Comparison of ENCODE assay signal across 20 cellular contexts in genomic region chr3:185995352-185995751, GRCh38. TPM values are rescaled to one million over a fixed set of nuclear protein-coding genes. Genes with fewer than 3 reads are reported as not detected.
DNase-seq lines count a peak whose midpoint lies in the region; ATAC-seq and TF ChIP-seq lines count a peak whose summit lies in the region.
"Had no signal": no experiment of that assay in that cellular context is flagged by ENCODE, and none has a peak within 500 bp of the region (broad histone marks: within the 10 kb centered on the region; RNA-seq: fewer than 3 reads in every experiment).

No MANE protein-coding gene starts in this region.

- WGBS in gastroesophageal sphincter (ENCODE audit: low coverage in 1 of 2), 2 donors: 41 to 64% methylated on average over 2 to 3 of the region's 3 CpGs

- no peak for TF ChIP-seq CTCF in AG04450 (IDR thresholded peaks at IDR 0.05; ENCODE audit: low read depth, low read length)
- no peak for TF ChIP-seq CTCF in astrocyte of the spinal cord (IDR thresholded peaks at IDR 0.05; ENCODE audit: low read depth, low read length)
- no peak for TF ChIP-seq CTCF in gastroesophageal sphincter (IDR thresholded peaks at IDR 0.05)

- H3K4me3 Mint-ChIP-seq in activated CD4-positive, alpha-beta T cell treated with anti-CD3 and anti-CD28 coated beads, Interleukin-2, amount 10 ng/mL, durations not matched to agents 24 days and 14 days: no peak overlapping the region
- H3K4me3 Mint-ChIP-seq: activated naive CD4-positive, alpha-beta T cell treated with anti-CD3 and anti-CD28 coated beads, Interleukin-2, amount 10 ng/mL, durations not matched to agents 7 days and 5 days had no signal

- H3K9me3 Mint-ChIP-seq in activated CD4-positive, alpha-beta T cell treated with anti-CD3 and anti-CD28 coated beads, Interleukin-2, amount 10 ng/mL, durations not matched to agents 24 days and 14 days: no peaks in the 10 kb centered on the region
- H3K9me3 Mint-ChIP-seq: activated naive CD4-positive, alpha-beta T cell treated with anti-CD3 and anti-CD28 coated beads, Interleukin-2, amount 10 ng/mL, durations not matched to agents 7 days and 5 days had no signal

- no peaks in the 10 kb centered on the region for H3K36me3 Mint-ChIP-seq in activated CD4-positive, alpha-beta T cell treated with anti-CD3 and anti-CD28 coated beads, Interleukin-2, amount 10 ng/mL, durations not matched to agents 24 days and 14 days (ENCODE audit: low read depth)
- H3K36me3 Mint-ChIP-seq: activated naive CD4-positive, alpha-beta T cell treated with anti-CD3 and anti-CD28 coated beads, Interleukin-2, amount 10 ng/mL, durations not matched to agents 7 days and 5 days had no signal

- CTCF ChIA-PET in AG04450 (lab: Charles Lee): interaction anchor here (0.5 to 4.5 kb wide), 11 partner anchors 13 to 1118 kb away, joined by 3 to 46 read pairs (median 4); no protein-coding TSS in a partner anchor

- no peaks in the 10 kb centered on the region for H3K36me3 ChIP-seq in gastroesophageal sphincter
- H3K36me3 ChIP-seq: left lung, right lobe of liver had no signal

- no peak for TF ChIP-seq POLR2A in gastroesophageal sphincter (IDR thresholded peaks at IDR 0.05)

- no peak overlapping the region for H3K4me3 ChIP-seq in AG04450 (ENCODE audit: low read depth, low read length)
- H3K4me3 ChIP-seq in astrocyte of the spinal cord (ENCODE audit: low read depth, low read length): no peak overlapping the region
- H3K4me3 ChIP-seq in gastroesophageal sphincter: no peak overlapping the region
- H3K4me3 ChIP-seq: left lung, right lobe of liver had no signal

- POLR2A ChIA-PET in AG04450 (lab: Yijun Ruan, JAX): interaction anchor here (0.6 to 1.1 kb wide), 3 partner anchors 26 to 113 kb away, joined by 3 to 4 read pairs (median 3); no protein-coding TSS in a partner anchor

- H3K4me1 ChIP-seq in gastroesophageal sphincter: peaks cover 0 to 13% (median 0%) of the 10 kb centered on the region in 3 donors
- H3K4me1 ChIP-seq: left lung, right lobe of liver had no signal

- H3K27ac Mint-ChIP-seq in activated CD4-positive, alpha-beta T cell treated with anti-CD3 and anti-CD28 coated beads, Interleukin-2, amount 10 ng/mL, durations not matched to agents 24 days and 14 days: no peak overlapping the region
- H3K27ac Mint-ChIP-seq: activated naive CD4-positive, alpha-beta T cell treated with anti-CD3 and anti-CD28 coated beads, Interleukin-2, amount 10 ng/mL, durations not matched to agents 7 days and 5 days had no signal

- ATAC-seq in gastroesophageal sphincter: peak; percentile 75
- ATAC-seq: HepG2, left lung, PC-3, right lobe of liver had no signal

- no peaks in the 10 kb centered on the region for H3K9me3 ChIP-seq in AG04450 (ENCODE audit: control insufficient read depth, insufficient read depth, low read length)
- H3K9me3 ChIP-seq in gastroesophageal sphincter: no peaks in the 10 kb centered on the region
- H3K9me3 ChIP-seq: left lung, right lobe of liver had no signal

- peaks cover 25% of the 10 kb centered on the region for H3K27me3 Mint-ChIP-seq in activated CD4-positive, alpha-beta T cell treated with anti-CD3 and anti-CD28 coated beads, Interleukin-2, amount 10 ng/mL, durations not matched to agents 24 days and 14 days

- DNase-seq in AG04450 (ENCODE audit: low read depth, low spot score) (peak; percentile 55), HT1080 (ENCODE audit: low read depth) (peak; percentile 60), astrocyte of the spinal cord (ENCODE audit: low read depth, low spot score) (peak; percentile 66), SHP77 (lab: John Stamatoyannopoulos, UW) (no peak), dedifferentiated amniotic fluid mesenchymal stem cell (ENCODE audit: extremely low spot score) (no peak), DMS79 treated with DMSO at 0.1 percent for 48 hours (lab: John Stamatoyannopoulos, UW) (no peak)
- no peak for DNase-seq in activated CD4-positive, alpha-beta T cell treated with anti-CD3 and anti-CD28 coated beads, Interleukin-2, amount 10 ng/mL, durations not matched to agents 24 days and 14 days
- DNase-seq: activated CD4-positive, alpha-beta T cell treated with anti-CD3 and anti-CD28 coated beads, Interleukin-2, amount 50 U/mL, for 4 hours; activated naive CD4-positive, alpha-beta T cell treated with anti-CD3 and anti-CD28 coated beads, Interleukin-2, amount 10 ng/mL, durations not matched to agents 7 days and 5 days; AML-193; caudate nucleus; effector CD4-positive, alpha-beta T cell; left lung; MV-4-11; NCI-H524 treated with DMSO at 0.1 percent for 48 hours; PC-3; right lobe of liver; stimulated activated CD4-positive, alpha-beta T cell treated with anti-CD3 and anti-CD28 coated beads, Interleukin-2, amount 100 ng/mL, for 48 hours had no signal

- no peak for TF ChIP-seq EP300 in gastroesophageal sphincter (IDR thresholded peaks at IDR 0.05)

- peak overlapping the region; percentile 31 for H3K27ac ChIP-seq in AG04450 (ENCODE audit: low read depth, low read length)
- no peak overlapping the region for H3K27ac ChIP-seq in gastroesophageal sphincter
- H3K27ac ChIP-seq: left lung, right lobe of liver had no signal

- intact Hi-C loops in activated CD4-positive, alpha-beta T cell treated with anti-CD3 and anti-CD28 coated beads, Interleukin-2, amount 10 ng/mL, durations not matched to agents 24 days and 14 days (cut with micrococcal nuclease): no loop called here

- H3K27me3 ChIP-seq in AG04450 (ENCODE audit: control insufficient read depth, insufficient read depth, low read length) (peaks cover 3% of the 10 kb centered on the region), gastroesophageal sphincter (no peaks in the 10 kb centered on the region)
- H3K27me3 ChIP-seq: left lung, right lobe of liver had no signal

- no peaks in the 10 kb centered on the region for H3K4me1 Mint-ChIP-seq in activated CD4-positive, alpha-beta T cell treated with anti-CD3 and anti-CD28 coated beads, Interleukin-2, amount 10 ng/mL, durations not matched to agents 24 days and 14 days
- H3K4me1 Mint-ChIP-seq: activated naive CD4-positive, alpha-beta T cell treated with anti-CD3 and anti-CD28 coated beads, Interleukin-2, amount 10 ng/mL, durations not matched to agents 7 days and 5 days had no signal

- in situ Hi-C loops in astrocyte of the spinal cord (cut with HindIII; ENCODE audit: low sequenced_read_pairs): loop anchor here (25.0 kb wide), 1 partner anchor 542 kb away; the partner anchor contains the start of gene CRYGS

RNA-seq across cellular contexts. Expression of gene TRA2B, which starts 57.5 kb away (rescaled TPM):
- 170 and 216 TPM in 2 replicates for polyA plus RNA-seq in AG04450 (2011; rRNA removed)
- polyA minus RNA-seq in AG04450 (2011; rRNA and poly(A)+ RNA removed): 237 and 264 TPM in 2 replicates
- 427 and 535 TPM in 2 replicates for total RNA-seq in HT1080 (2014; rRNA removed; shearing (Covaris generic))
- 207 and 262 TPM in 2 replicates for polyA plus RNA-seq in HT1080 (2015; cell fraction: cytosol; rRNA removed)
- 549 and 852 TPM in 2 replicates for polyA plus RNA-seq in HT1080 (2015; cell fraction: nucleus; rRNA removed)
- 100 to 1,000 TPM in 3 of 4 donors, 10 to 100 TPM in 1; 87.1 to 181 (median 129) TPM for total RNA-seq in gastroesophageal sphincter
- 311 and 314 TPM in 2 replicates for total RNA-seq in activated CD4-positive, alpha-beta T cell treated with anti-CD3 and anti-CD28 coated beads, Interleukin-2, amount 10 ng/mL, durations not matched to agents 24 days and 14 days

Comparison
In these comparisons a context has a peak if more than half of its experiments do, and no peak if none do; other contexts are left out.
1. DNase-seq: peak in AG04450 (single experiment), HT1080 (single experiment) and astrocyte of the spinal cord (single experiment); none in SHP77 (0 of 2), activated CD4-positive, alpha-beta T cell treated with anti-CD3 and anti-CD28 coated beads, Interleukin-2, amount 10 ng/mL, durations not matched to agents 24 days and 14 days (single experiment), dedifferentiated amniotic fluid mesenchymal stem cell (single experiment) and DMS79 treated with DMSO at 0.1 percent for 48 hours (single experiment).